In genomic region chr13:20998649-20999415, GRCh38 we compare ENCODE assay signal across 1 cellular context.
TF ChIP-seq lines count a peak whose summit lies in the region.

No MANE protein-coding gene starts in this region.

TF ChIP-seq in IMR-90, 13 proteins besides CTCF, POLR2A, EP300 and RAD21:
- no peak for TF ChIP-seq FOS (IDR thresholded peaks at IDR 0.05; ENCODE audit: low read depth, low read length)
- TF ChIP-seq MAFK (IDR thresholded peaks at IDR 0.05; ENCODE audit: low read depth, low read length) = no peak
- no peak for TF ChIP-seq NFE2L2 (IDR thresholded peaks at IDR 0.05; ENCODE audit: low read depth, low read length)
- TF ChIP-seq ELK1 (IDR thresholded peaks at IDR 0.05; ENCODE audit: borderline replicate concordance, low read depth, low read length) = no peak
- TF ChIP-seq SMC3 (IDR thresholded peaks at IDR 0.05; ENCODE audit: low read depth, low read length) = no peak
- TF ChIP-seq CEBPB (IDR thresholded peaks at IDR 0.05; ENCODE audit: low read depth, low read length) = no peak
- TF ChIP-seq MXI1 (IDR thresholded peaks at IDR 0.05; ENCODE audit: borderline replicate concordance, low read depth, low read length) = no peak
- TF ChIP-seq MAZ (IDR thresholded peaks at IDR 0.05; ENCODE audit: borderline replicate concordance, low read depth, low read length) = no peak
- TF ChIP-seq, protein P1, sequence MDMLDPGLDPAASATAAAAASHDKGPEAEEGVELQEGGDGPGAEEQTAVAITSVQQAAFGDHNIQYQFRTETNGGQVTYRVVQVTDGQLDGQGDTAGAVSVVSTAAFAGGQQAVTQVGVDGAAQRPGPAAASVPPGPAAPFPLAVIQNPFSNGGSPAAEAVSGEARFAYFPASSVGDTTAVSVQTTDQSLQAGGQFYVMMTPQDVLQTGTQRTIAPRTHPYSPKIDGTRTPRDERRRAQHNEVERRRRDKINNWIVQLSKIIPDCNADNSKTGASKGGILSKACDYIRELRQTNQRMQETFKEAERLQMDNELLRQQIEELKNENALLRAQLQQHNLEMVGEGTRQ (IDR thresholded peaks at IDR 0.05; ENCODE audit: low read depth, low read length) = no peak
- no peak for TF ChIP-seq RCOR1 (IDR thresholded peaks at IDR 0.05; ENCODE audit: insufficient replicate concordance, low read length)
- no peak for TF ChIP-seq CHD1 (IDR thresholded peaks at IDR 0.05; ENCODE audit: low read depth, low read length)
- no peak for TF ChIP-seq BHLHE40 (IDR thresholded peaks at IDR 0.05; ENCODE audit: low read depth, low read length)
- TF ChIP-seq RFX5 (IDR thresholded peaks at IDR 0.05; ENCODE audit: low read depth, low read length) = no peak
